Comparison of ENCODE assay signal across 9 cellular contexts in the genomic region with DNA sequence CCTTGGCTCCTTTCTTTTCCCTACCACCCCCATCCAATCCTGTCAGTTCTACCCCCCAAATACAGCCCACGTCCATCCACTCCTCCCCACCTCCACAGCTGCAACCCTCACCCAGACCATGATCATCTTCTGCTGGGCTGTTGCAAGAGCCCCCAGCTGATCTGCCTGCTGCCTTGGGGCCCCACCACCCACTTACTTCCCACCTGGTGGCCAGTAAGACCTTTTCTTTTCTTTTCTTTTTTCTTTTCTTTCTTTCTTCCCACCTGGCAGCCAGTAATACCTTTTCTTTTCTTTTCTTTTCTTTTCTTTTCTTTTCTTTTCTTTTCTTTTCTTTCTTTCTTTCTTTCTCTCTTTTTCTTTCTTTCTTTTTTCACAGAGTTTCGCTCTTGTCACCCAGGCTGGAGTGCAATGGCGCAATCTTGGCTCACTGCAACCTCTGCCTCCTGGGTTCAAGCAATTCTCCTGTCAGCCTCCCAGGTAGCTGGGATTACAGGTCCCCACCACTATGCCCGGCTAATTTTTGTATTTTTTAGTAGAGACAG. TPM values are rescaled to one million over a fixed set of nuclear protein-coding genes. Genes with fewer than 3 reads are reported as not detected.
DNase-seq lines count a peak whose midpoint lies in the region; ATAC-seq, FAIRE-seq and TF ChIP-seq lines count a peak whose summit lies in the region.
"Not testable (repeated sequence)": the region's sequence is repeated elsewhere in the genome, so short reads cannot be mapped to it uniquely, and the experiment has no call there.
"Had no signal": no experiment of that assay in that cellular context is flagged by ENCODE, and none has a peak within 500 bp of the region (broad histone marks: within the 10 kb centered on the region; RNA-seq: fewer than 3 reads in every experiment).

No MANE protein-coding gene starts in this region.

- not testable (repeated sequence) for H3K9me3 Mint-ChIP-seq in HFFc6; astrocyte (ENCODE audit: unreplicated experiment); natural killer cell treated with Interleukin-12 subunit alpha and Interleukin-12 subunit beta and Interleukin-15 and Interleukin-18, amount 100 ng/mL, for 72 hours; stimulated activated naive CD8-positive, alpha-beta T cell treated with anti-CD3 and anti-CD28 coated beads, Interleukin-15, Interleukin-2, amounts not matched to agents 100 ng/mL and 50 ng/mL, for 24 hours

- ATAC-seq in RWPE2 (ENCODE audit: low read depth); natural killer cell treated with Interleukin-12 subunit alpha and Interleukin-12 subunit beta and Interleukin-15 and Interleukin-18, amount 100 ng/mL, for 72 hours: not testable (repeated sequence)

- peaks cover 37 to 60% (median 51%) of the 10 kb centered on the region in 10 experiments for H3K4me1 ChIP-seq in BLaER1 treated with 17β-estradiol and CSF1 and Interleukin-3, amounts not matched to agents 10 nM and 100 nM
- H3K4me1 ChIP-seq in RWPE2 (ENCODE audit: insufficient read depth, poor library complexity, severe bottlenecking) (peaks cover 30% of the 10 kb centered on the region), astrocyte (ENCODE audit: insufficient read depth, low read length) (peaks cover 68% of the 10 kb centered on the region), H1 (replicated peaks in 1 of 4; ENCODE audit: control insufficient read depth in 3 of 4, insufficient read depth in 4 of 4, low read length in 3 of 4) (peaks cover 9 to 28% (median 16%) of the 10 kb centered on the region in 4 experiments), skeletal muscle satellite cell (ENCODE audit: control insufficient read depth, insufficient read depth, low read length) (peaks cover 62% of the 10 kb centered on the region)

- not testable (repeated sequence) for H2AFZ ChIP-seq in astrocyte (ENCODE audit: low read depth, low read length); H1 (ENCODE audit: low read length)

- not testable (repeated sequence) for H2AK5ac ChIP-seq in H1 (ENCODE audit: low read depth, low read length)

- H4K91ac ChIP-seq in H1 (replicated peaks; ENCODE audit: insufficient read length, low read length) = peak overlapping the region; percentile 22

- not testable (repeated sequence) for H3K9ac ChIP-seq in BLaER1 treated with 17β-estradiol and CSF1 and Interleukin-3, amounts not matched to agents 10 nM and 100 nM; astrocyte (ENCODE audit: low read length); H1 (replicated peaks in 1 of 4; ENCODE audit: extremely low read depth in 1 of 4, low read depth in 3 of 4, low read length in 3 of 4); skeletal muscle satellite cell (ENCODE audit: low read depth, low read length)

- H3K27me3 ChIP-seq in BLaER1 treated with 17β-estradiol and CSF1 and Interleukin-3, amounts not matched to agents 10 nM and 100 nM = peaks cover 30 to 80% (median 32%) of the 10 kb centered on the region in 11 experiments
- H3K27me3 ChIP-seq in RWPE2 (ENCODE audit: insufficient read depth, poor library complexity, severe bottlenecking); astrocyte (ENCODE audit: insufficient read depth, low read length); H1 (replicated peaks in 1 of 4; ENCODE audit: control insufficient read depth in 3 of 4, extremely low read depth in 1 of 4, insufficient read depth in 3 of 4, low read length in 3 of 4); skeletal muscle satellite cell (ENCODE audit: control insufficient read depth, insufficient read depth, low read length): not testable (repeated sequence)

- not testable (repeated sequence) for H2BK20ac ChIP-seq in H1 (ENCODE audit: low read length)

- not testable (repeated sequence) for H3K36me3 Mint-ChIP-seq in HFFc6 (ENCODE audit: low read depth); astrocyte (ENCODE audit: low read depth, unreplicated experiment); natural killer cell treated with Interleukin-12 subunit alpha and Interleukin-12 subunit beta and Interleukin-15 and Interleukin-18, amount 100 ng/mL, for 72 hours; stimulated activated naive CD8-positive, alpha-beta T cell treated with anti-CD3 and anti-CD28 coated beads, Interleukin-15, Interleukin-2, amounts not matched to agents 100 ng/mL and 50 ng/mL, for 24 hours (ENCODE audit: low read depth)

- H2BK12ac ChIP-seq in H1 (ENCODE audit: low read depth, low read length) = 0 out of 2 replicates have a peak overlapping the region, but pooled peaks have one; percentile 62

- not testable (repeated sequence) for H3K27me3 Mint-ChIP-seq in HFFc6 (ENCODE audit: insufficient read depth); astrocyte (ENCODE audit: low read depth, unreplicated experiment)
- H3K27me3 Mint-ChIP-seq in natural killer cell treated with Interleukin-12 subunit alpha and Interleukin-12 subunit beta and Interleukin-15 and Interleukin-18, amount 100 ng/mL, for 72 hours = peaks cover 6 to 12% of the 10 kb centered on the region in 2 donors
- peaks cover 50% of the 10 kb centered on the region for H3K27me3 Mint-ChIP-seq in stimulated activated naive CD8-positive, alpha-beta T cell treated with anti-CD3 and anti-CD28 coated beads, Interleukin-15, Interleukin-2, amounts not matched to agents 100 ng/mL and 50 ng/mL, for 24 hours

- H4K8ac ChIP-seq in H1 (ENCODE audit: extremely low read depth, insufficient read depth, low read length) = not testable (repeated sequence)

- not testable (repeated sequence) for H3K14ac ChIP-seq in H1 (ENCODE audit: insufficient read length)

- not testable (repeated sequence) for H3K23me2 ChIP-seq in H1 (ENCODE audit: low read depth, low read length)

- H2BK5ac ChIP-seq in H1 (ENCODE audit: low read depth, low read length) = not testable (repeated sequence)

- not testable (repeated sequence) for H3K18ac ChIP-seq in H1 (ENCODE audit: extremely low read depth, low read length)

- H3K79me1 ChIP-seq in H1 (ENCODE audit: low read depth, low read length) = not testable (repeated sequence)

- H3K27ac Mint-ChIP-seq in HFFc6 = peak overlapping the region; percentile 49; the same call in 1 of the 2 replicates
- H3K27ac Mint-ChIP-seq in astrocyte (ENCODE audit: unreplicated experiment); stimulated activated naive CD8-positive, alpha-beta T cell treated with anti-CD3 and anti-CD28 coated beads, Interleukin-15, Interleukin-2, amounts not matched to agents 100 ng/mL and 50 ng/mL, for 24 hours: not testable (repeated sequence)
- peak overlapping the region in 1 of 2 donors; percentile 22 for H3K27ac Mint-ChIP-seq in natural killer cell treated with Interleukin-12 subunit alpha and Interleukin-12 subunit beta and Interleukin-15 and Interleukin-18, amount 100 ng/mL, for 72 hours

- TF ChIP-seq RAD21 in H1 (IDR thresholded peaks at IDR 0.05 in 1 of 2, conservative IDR thresholded peaks at IDR 0.05 in 1 of 2; ENCODE audit: low read depth in 2 of 2, low read length in 2 of 2) = not testable (repeated sequence)

- WGBS in H1 (ENCODE audit: extremely low coverage in 1 of 2, insufficient coverage in 1 of 2, insufficient read length in 1 of 2, insufficient replicate concordance in 2 of 2, low coverage in 1 of 2, low lambda C conversion rate in 2 of 2, missing lambda C conversion rate in 1 of 2), 2 experiments = 80% methylated on average over 4 of the region's 4 CpGs; no CpG with 5 or more reads in 1 of the 2 experiments

- H3K23ac ChIP-seq in H1 (ENCODE audit: insufficient read length) = not testable (repeated sequence)

- not testable (repeated sequence) for H2BK120ac ChIP-seq in H1 (replicated peaks; ENCODE audit: low read depth, low read length)

- H3K4me3 ChIP-seq in BLaER1 treated with 17β-estradiol and CSF1 and Interleukin-3, amounts not matched to agents 10 nM and 100 nM; RWPE2 (ENCODE audit: severe bottlenecking); astrocyte (ENCODE audit: insufficient read depth, low read depth, low read length); H1 (ENCODE audit: extremely low read depth in 1 of 4, insufficient read depth in 2 of 4, low read depth in 3 of 4, low read length in 4 of 4); skeletal muscle satellite cell (ENCODE audit: low read length): not testable (repeated sequence)

- CTCF ChIA-PET in H1 (lab: Charles Lee; ENCODE audit: partially characterized antibody) = interaction anchor here (1.8 to 11.5 kb wide), 5 partner anchors 17 to 83 kb away, joined by 7 to 181 read pairs (median 24); no protein-coding TSS in a partner anchor

- TF ChIP-seq EP300 in H1 (IDR thresholded peaks at IDR 0.05; ENCODE audit: borderline replicate concordance in 1 of 2, low read depth in 2 of 2, low read length in 2 of 2) = not testable (repeated sequence)

- not testable (repeated sequence) for H3K4ac ChIP-seq in H1 (replicated peaks; ENCODE audit: insufficient read length, low read depth, low read length)

- H3K4me2 ChIP-seq in BLaER1 treated with 17β-estradiol and CSF1 and Interleukin-3, amounts not matched to agents 10 nM and 100 nM = peak overlapping the region; percentile 46 to 85 (median 70)
- H3K4me2 ChIP-seq in astrocyte (ENCODE audit: low read length) (peak overlapping the region; percentile 62), skeletal muscle satellite cell (ENCODE audit: low read length) (peak overlapping the region; percentile 19)
- H3K4me2 ChIP-seq in H1 (ENCODE audit: insufficient read depth in 1 of 2, low read depth in 2 of 2, low read length in 2 of 2) = not testable (repeated sequence)

- not testable (repeated sequence) for H4K20me1 ChIP-seq in BLaER1 treated with 17β-estradiol and CSF1 and Interleukin-3, amounts not matched to agents 10 nM and 100 nM; astrocyte (ENCODE audit: insufficient read depth, low read length); H1 (replicated peaks in 1 of 2; ENCODE audit: control insufficient read depth in 1 of 2, insufficient read depth in 2 of 2, low read length in 2 of 2)

- TF ChIP-seq POLR2A in H1 (IDR thresholded peaks at IDR 0.05; ENCODE audit: control extremely low read depth in 1 of 2, low read depth in 2 of 2, low read length in 2 of 2) = not testable (repeated sequence)

- H3K9me3 ChIP-seq in BLaER1 treated with 17β-estradiol and CSF1 and Interleukin-3, amounts not matched to agents 10 nM and 100 nM (replicated peaks in 1 of 11); RWPE2 (ENCODE audit: severe bottlenecking); astrocyte (ENCODE audit: insufficient read depth, low read depth, low read length); H1 (ENCODE audit: insufficient read depth in 2 of 2, low read depth in 1 of 2, low read length in 1 of 2); skeletal muscle satellite cell (replicated peaks; ENCODE audit: low read length): not testable (repeated sequence)

- POLR2A ChIA-PET in H1 (lab: Charles Lee; ENCODE audit: partially characterized antibody) = interaction anchor here (1.5 to 7.3 kb wide), 2 partner anchors 8 to 13 kb away, joined by 3 to 43 read pairs; no protein-coding TSS in a partner anchor

- H3K4me1 Mint-ChIP-seq in HFFc6 (ENCODE audit: low read depth) (peaks cover 76% of the 10 kb centered on the region), astrocyte (ENCODE audit: low read depth, unreplicated experiment) (peaks cover 32% of the 10 kb centered on the region)
- H3K4me1 Mint-ChIP-seq in natural killer cell treated with Interleukin-12 subunit alpha and Interleukin-12 subunit beta and Interleukin-15 and Interleukin-18, amount 100 ng/mL, for 72 hours (ENCODE audit: low read depth in 2 of 2) = peaks cover 44 to 47% of the 10 kb centered on the region in 2 donors
- H3K4me1 Mint-ChIP-seq in stimulated activated naive CD8-positive, alpha-beta T cell treated with anti-CD3 and anti-CD28 coated beads, Interleukin-15, Interleukin-2, amounts not matched to agents 100 ng/mL and 50 ng/mL, for 24 hours (ENCODE audit: low read depth) = peaks cover 37% of the 10 kb centered on the region

- H3K56ac ChIP-seq in H1 (replicated peaks; ENCODE audit: insufficient read length, low read depth, low read length) = not testable (repeated sequence)

- not testable (repeated sequence) for H3K27ac ChIP-seq in BLaER1 treated with 17β-estradiol and CSF1 and Interleukin-3, amounts not matched to agents 10 nM and 100 nM; astrocyte (ENCODE audit: low read depth, low read length); H1 (ENCODE audit: low read depth, low read length)
- peak overlapping the region; percentile 3 for H3K27ac ChIP-seq in RWPE2 (ENCODE audit: poor library complexity, severe bottlenecking)

- peaks cover 17% of the 10 kb centered on the region for H3K79me2 ChIP-seq in astrocyte (ENCODE audit: insufficient read depth, low read length)
- not testable (repeated sequence) for H3K79me2 ChIP-seq in H1 (ENCODE audit: control insufficient read depth in 1 of 2, insufficient read depth in 2 of 2, low read length in 2 of 2)

- H3K36me3 ChIP-seq in BLaER1 treated with 17β-estradiol and CSF1 and Interleukin-3, amounts not matched to agents 10 nM and 100 nM; RWPE2 (ENCODE audit: low read depth); astrocyte (ENCODE audit: insufficient read depth, low read length); H1 (ENCODE audit: control insufficient read depth in 2 of 4, insufficient read depth in 4 of 4, low read length in 3 of 4); skeletal muscle satellite cell (ENCODE audit: insufficient read depth, low read length): not testable (repeated sequence)

- not testable (repeated sequence) for DNase-seq in HFFc6; RWPE2 (ENCODE audit: low spot score); astrocyte (ENCODE audit: low read depth); H1 (ENCODE audit: low read depth in 1 of 2, low spot score in 2 of 2); natural killer cell treated with Interleukin-12 subunit alpha and Interleukin-12 subunit beta and Interleukin-15 and Interleukin-18, amount 100 ng/mL, for 72 hours (ENCODE audit: low spot score)

- H3K4me3 Mint-ChIP-seq in HFFc6 = peak overlapping the region; percentile 38
- peak overlapping the region; percentile 5 for H3K4me3 Mint-ChIP-seq in astrocyte (ENCODE audit: unreplicated experiment)
- H3K4me3 Mint-ChIP-seq in natural killer cell treated with Interleukin-12 subunit alpha and Interleukin-12 subunit beta and Interleukin-15 and Interleukin-18, amount 100 ng/mL, for 72 hours = peak overlapping the region; percentile 63
- H3K4me3 Mint-ChIP-seq in stimulated activated naive CD8-positive, alpha-beta T cell treated with anti-CD3 and anti-CD28 coated beads, Interleukin-15, Interleukin-2, amounts not matched to agents 100 ng/mL and 50 ng/mL, for 24 hours = peak overlapping the region; percentile 0

- FAIRE-seq in astrocyte (lab: Jason Lieb, UNC); H1 (lab: Jason Lieb, UNC): not testable (repeated sequence)

- TF ChIP-seq CTCF in HFFc6 (IDR thresholded peaks at IDR 0.05); RWPE2 (IDR thresholded peaks at IDR 0.05; ENCODE audit: poor library complexity, severe bottlenecking); astrocyte (IDR thresholded peaks at IDR 0.05; ENCODE audit: insufficient read depth, low read depth, low read length); H1 (IDR thresholded peaks at IDR 0.05; ENCODE audit: control extremely low read depth in 1 of 3, insufficient read depth in 1 of 3, low read depth in 1 of 3, low read length in 3 of 3): not testable (repeated sequence)

- H2BK15ac ChIP-seq in H1 (ENCODE audit: low read length) = not testable (repeated sequence)

- H4K5ac ChIP-seq in H1 (ENCODE audit: insufficient read length, low read depth, low read length) = not testable (repeated sequence)

RNA-seq across cellular contexts. Expression of a gene that starts 3.3 kb away (rescaled TPM):
- 100 to 1,000 TPM in 1 of 6 experiments, 10 to 100 TPM in 5; 74.1 to 100 (median 87.6) TPM for total RNA-seq in HFFc6 (2021; fragmentation: NEBNext Ultra II Directional; extraction: Animal tissue kit (Norgen Biotek cat#: 25700))
- total RNA-seq in astrocyte = 42.9 and 56.5 TPM in 2 replicates
- 7.9 and 10.5 TPM in 2 replicates for total RNA-seq in H1 (2021; fragmentation: NEBNext Ultra II Directional; extraction: Animal tissue kit (Norgen Biotek cat#: 25700))
- 2.0 and 3.4 TPM in 2 replicates for polyA plus RNA-seq in H1 (2011; rRNA removed)
- 4.3 TPM for polyA plus RNA-seq in H1 (2011; cell fraction: cytosol; rRNA removed)
- 31.3 TPM for polyA plus RNA-seq in H1 (2011; cell fraction: nucleus; rRNA removed)
- 6.8 to 10.8 TPM (median 7.9 TPM) in 4 replicates for polyA plus RNA-seq in H1 (2012, experiment 1 of 2)
- 2.9 TPM for polyA plus RNA-seq in H1 (2012, experiment 2 of 2)
- 4.2 TPM for polyA plus RNA-seq in H1 (2013, experiment 1 of 2)
- 3.6 TPM for polyA plus RNA-seq in H1 (2013, experiment 2 of 2)
- 3.3 and 4.2 TPM in 2 replicates for polyA minus RNA-seq in H1 (2011; rRNA and poly(A)+ RNA removed)
- polyA minus RNA-seq in H1 (2011; cell fraction: cytosol; rRNA and poly(A)+ RNA removed) = 6.8 TPM
- 8.7 TPM for polyA minus RNA-seq in H1 (2011; cell fraction: nucleus; rRNA and poly(A)+ RNA removed)
- 1 to 10 TPM in 1 of 2 donors, under 1 TPM in 1; 0.73 to 1.6 TPM for total RNA-seq in natural killer cell treated with Interleukin-12 subunit alpha and Interleukin-12 subunit beta and Interleukin-15 and Interleukin-18, amount 100 ng/mL, for 72 hours
- 33.4 and 50.2 TPM in 2 replicates for total RNA-seq in skeletal muscle satellite cell (2012; rRNA removed)
- total RNA-seq: CD4-positive, alpha-beta T cell had no signal

RNA-seq across cellular contexts. Expression of a gene that starts 57.0 kb away (rescaled TPM):
- total RNA-seq in HFFc6 (2021; fragmentation: NEBNext Ultra II Directional; extraction: Animal tissue kit (Norgen Biotek cat#: 25700)) = 1 to 10 TPM; 4.9 to 8.8 (median 6.4) TPM
- total RNA-seq in astrocyte = 25.1 and 25.8 TPM in 2 replicates
- 25.8 and 26.2 TPM in 2 replicates for total RNA-seq in H1 (2021; fragmentation: NEBNext Ultra II Directional; extraction: Animal tissue kit (Norgen Biotek cat#: 25700))
- polyA plus RNA-seq in H1 (2011; rRNA removed) = 15.6 and 29.0 TPM in 2 replicates
- polyA plus RNA-seq in H1 (2011; cell fraction: cytosol; rRNA removed) = 20.6 TPM
- polyA plus RNA-seq in H1 (2011; cell fraction: nucleus; rRNA removed) = 126 TPM
- 17.3 to 29.1 TPM (median 22.1 TPM) in 4 replicates for polyA plus RNA-seq in H1 (2012, experiment 1 of 2)
- 15.4 TPM for polyA plus RNA-seq in H1 (2012, experiment 2 of 2)
- polyA plus RNA-seq in H1 (2013, experiment 1 of 2) = 13.4 TPM
- 13.0 TPM for polyA plus RNA-seq in H1 (2013, experiment 2 of 2)
- 7.5 and 9.4 TPM in 2 replicates for polyA minus RNA-seq in H1 (2011; rRNA and poly(A)+ RNA removed)
- polyA minus RNA-seq in H1 (2011; cell fraction: cytosol; rRNA and poly(A)+ RNA removed) = 14.0 TPM
- polyA minus RNA-seq in H1 (2011; cell fraction: nucleus; rRNA and poly(A)+ RNA removed) = 22.9 TPM
- 1 to 10 TPM in 1 of 2 donors, not detected in 1; 1.2 TPM for total RNA-seq in natural killer cell treated with Interleukin-12 subunit alpha and Interleukin-12 subunit beta and Interleukin-15 and Interleukin-18, amount 100 ng/mL, for 72 hours
- total RNA-seq in skeletal muscle satellite cell (2012; rRNA removed) = 1.8 and 3.3 TPM in 2 replicates

Comparison
In these comparisons a context has a peak if more than half of its experiments do, and no peak if none do; other contexts are left out.
1. H3K4me3 Mint-ChIP-seq: peak in every context shown above with its lines; median percentile 63 in natural killer cell treated with Interleukin-12 subunit alpha and Interleukin-12 subunit beta and Interleukin-15 and Interleukin-18, amount 100 ng/mL, for 72 hours; 38 in HFFc6; 5 in astrocyte; 0 in stimulated activated naive CD8-positive, alpha-beta T cell treated with anti-CD3 and anti-CD28 coated beads, Interleukin-15, Interleukin-2, amounts not matched to agents 100 ng/mL and 50 ng/mL, for 24 hours.